ENCODE assay signal across 14 cellular contexts in genomic region chr11:1843796-1844195, GRCh38. TPM values are rescaled to one million over a fixed set of nuclear protein-coding genes. Genes with fewer than 3 reads are reported as not detected.
A peak's percentile ranks its signal among the peaks of the same experiment; 100 is the strongest.
DNase-seq lines count a peak whose midpoint lies in the region; ATAC-seq, FAIRE-seq and TF ChIP-seq lines count a peak whose summit lies in the region.
"Had no signal": no experiment of that assay in that cellular context is flagged by ENCODE, and none has a peak within 500 bp of the region (broad histone marks: within the 10 kb centered on the region; RNA-seq: fewer than 3 reads in every experiment).

No MANE protein-coding gene starts in this region.

- H3K79me2 ChIP-seq in keratinocyte (ENCODE audit: control insufficient read depth, insufficient read depth, low read length) (no peaks in the 10 kb centered on the region), PC-9 (ENCODE audit: low read depth) (no peaks in the 10 kb centered on the region)

- H3K9me3 ChIP-seq in keratinocyte (ENCODE audit: control insufficient read depth, low read depth, low read length) (no peaks in the 10 kb centered on the region), spleen (no peaks in the 10 kb centered on the region), PC-9 (ENCODE audit: insufficient read depth, low read depth) (no peaks in the 10 kb centered on the region)
- H3K9me3 ChIP-seq: thoracic aorta had no signal

- intact Hi-C loops in activated B cell treated with CpG ODN at 0.5 μM for 24 hours (cut with micrococcal nuclease) (no loop called here), spleen (cut with DNase I; ENCODE audit: low total_unique reads) (no loop called here), PC-9 (cut with micrococcal nuclease; ENCODE audit: unreplicated experiment) (no loop called here)

- H3K9me2 ChIP-seq in PC-9 (ENCODE audit: insufficient read depth): no peaks in the 10 kb centered on the region

- POLR2A ChIA-PET in activated B cell treated with CpG ODN at 0.5 μM for 24 hours (lab: Charles Lee): no interaction called here
- POLR2A ChIA-PET in PC-9 (lab: Charles Lee; ENCODE audit: unreplicated experiment): no interaction called here

- TF ChIP-seq POLR2A in spleen (IDR thresholded peaks at IDR 0.05): no peak

- no peaks in the 10 kb centered on the region for H4K20me1 ChIP-seq in keratinocyte (ENCODE audit: control insufficient read depth, extremely low read depth, insufficient read depth, low read length)
- no peaks in the 10 kb centered on the region for H4K20me1 ChIP-seq in PC-9 (ENCODE audit: insufficient read depth)

- no peak for FAIRE-seq in keratinocyte (lab: Jason Lieb, UNC)
- FAIRE-seq: colon had no signal

- TF ChIP-seq CTCF in activated B cell treated with CpG ODN at 0.5 μM for 24 hours (IDR thresholded peaks at IDR 0.05) (no peak), keratinocyte (optimal IDR thresholded peaks at IDR 0.05 in 1 of 3, IDR thresholded peaks at IDR 0.05 in 1 of 3, conservative IDR thresholded peaks at IDR 0.05 in 1 of 3; ENCODE audit: extremely low read depth in 1 of 3, insufficient read depth in 2 of 3, low read length in 3 of 3) (no peak), spleen (IDR thresholded peaks at IDR 0.05 in 8 of 11, conservative IDR thresholded peaks at IDR 0.05 in 3 of 11) (no peak), PC-9 (conservative IDR thresholded peaks at IDR 0.05) (no peak), GM10266 (IDR thresholded peaks at IDR 0.05; ENCODE audit: control insufficient read depth, insufficient read depth, low read depth, missing control alignments) (no peak)

- no peaks in the 10 kb centered on the region for H3K36me3 Mint-ChIP-seq in activated T-cell treated with anti-CD3 and anti-CD28 coated beads, Interleukin-2, amount 50 U/mL, for 72 hours (ENCODE audit: insufficient read depth in 2 of 2)
- H3K36me3 Mint-ChIP-seq in activated B cell treated with CpG ODN at 0.5 μM for 24 hours (ENCODE audit: low read depth): no peaks in the 10 kb centered on the region

- H3K9ac ChIP-seq in keratinocyte (ENCODE audit: control insufficient read depth, extremely low read depth, insufficient read depth, low read length): peak overlapping the region; percentile 50

- peak overlapping the region; percentile 1 for H3K27ac Mint-ChIP-seq in activated T-cell treated with anti-CD3 and anti-CD28 coated beads, Interleukin-2, amount 50 U/mL, for 72 hours
- H3K27ac Mint-ChIP-seq in activated B cell treated with CpG ODN at 0.5 μM for 24 hours: no peak overlapping the region

- no peaks in the 10 kb centered on the region for H3K9me1 ChIP-seq in keratinocyte (ENCODE audit: control insufficient read depth, extremely low read depth, insufficient read depth, low read length)

- CTCF ChIA-PET in activated B cell treated with CpG ODN at 0.5 μM for 24 hours (lab: Charles Lee) (no interaction called here), PC-9 (lab: Charles Lee) (no interaction called here)

- no peaks in the 10 kb centered on the region for H3K9me3 Mint-ChIP-seq in activated T-cell treated with anti-CD3 and anti-CD28 coated beads, Interleukin-2, amount 50 U/mL, for 72 hours
- H3K9me3 Mint-ChIP-seq in activated B cell treated with CpG ODN at 0.5 μM for 24 hours: no peaks in the 10 kb centered on the region

- no peak for ATAC-seq in activated T-cell treated with anti-CD3 and anti-CD28 coated beads, Interleukin-2, amount 50 U/mL, for 72 hours (replicated peaks in 1 of 2)
- ATAC-seq in activated B cell treated with CpG ODN at 0.5 μM for 24 hours (ENCODE audit: low read depth): no peak

- peak overlapping the region; percentile 4 to 65 for H3K4me3 Mint-ChIP-seq in activated T-cell treated with anti-CD3 and anti-CD28 coated beads, Interleukin-2, amount 50 U/mL, for 72 hours
- peak overlapping the region; percentile 72 for H3K4me3 Mint-ChIP-seq in activated B cell treated with CpG ODN at 0.5 μM for 24 hours

- H3K27me3 ChIP-seq in keratinocyte (ENCODE audit: control insufficient read depth, extremely low read depth, insufficient read depth, low read length): no peaks in the 10 kb centered on the region
- H3K27me3 ChIP-seq in spleen (replicated peaks in 1 of 7): no peaks in the 10 kb centered on the region
- H3K27me3 ChIP-seq in PC-9 (ENCODE audit: insufficient read depth, low read depth): no peaks in the 10 kb centered on the region

- 59 to 66% (median 63%) methylated on average over 8 of the region's 8 CpGs for WGBS in spleen, 5 donors

- H3F3A ChIP-seq in PC-9 (ENCODE audit: insufficient read depth, low read depth): no peaks in the 10 kb centered on the region

- peaks cover 32% of the 10 kb centered on the region for H3K4me1 ChIP-seq in keratinocyte (ENCODE audit: control insufficient read depth, extremely low read depth, insufficient read depth, low read length)
- peaks cover 42 to 100% (median 90%) of the 10 kb centered on the region in 6 donors for H3K4me1 ChIP-seq in spleen
- H3K4me1 ChIP-seq in PC-9 (replicated peaks; ENCODE audit: insufficient read depth): no peaks in the 10 kb centered on the region; the same call in 1 of the 2 replicates

- DNase-seq in activated T-cell treated with anti-CD3 and anti-CD28 coated beads, Interleukin-2, amount 50 U/mL, for 72 hours: no peak
- no peak for DNase-seq in activated T-cell treated with anti-CD3 and anti-CD28 coated beads for 4 hours
- no peak for DNase-seq in activated B cell treated with CpG ODN at 0.5 μM for 24 hours
- no peak for DNase-seq in keratinocyte (ENCODE audit: low read depth, low spot score)
- peak; percentile 79 for DNase-seq in spleen
- DNase-seq in PC-9: no peak
- no peak for DNase-seq in GM10266 (ENCODE audit: extremely low spot score)
- no peak for DNase-seq in nucleus accumbens (lab: John Stamatoyannopoulos, UW)
- DNase-seq: mammary epithelial cell, NCI-H187, NCI-H526 had no signal

- peaks cover 8% of the 10 kb centered on the region for H3K27me3 Mint-ChIP-seq in activated T-cell treated with anti-CD3 and anti-CD28 coated beads, Interleukin-2, amount 50 U/mL, for 72 hours (ENCODE audit: low read depth)
- no peaks in the 10 kb centered on the region for H3K27me3 Mint-ChIP-seq in activated B cell treated with CpG ODN at 0.5 μM for 24 hours

- H3K27ac ChIP-seq in keratinocyte (ENCODE audit: control insufficient read depth, insufficient read depth, low read length): peak overlapping the region; percentile 61
- H3K27ac ChIP-seq in spleen: peak overlapping the region; percentile 66 to 94 (median 88)
- no peak overlapping the region for H3K27ac ChIP-seq in PC-9
- H3K27ac ChIP-seq: thoracic aorta had no signal

- peak overlapping the region; percentile 73 for H3K4me2 ChIP-seq in keratinocyte (ENCODE audit: control insufficient read depth, extremely low read depth, insufficient read depth, low read depth, low read length)
- no peak overlapping the region for H3K4me2 ChIP-seq in PC-9

- H3K4me1 Mint-ChIP-seq in activated T-cell treated with anti-CD3 and anti-CD28 coated beads, Interleukin-2, amount 50 U/mL, for 72 hours (ENCODE audit: low read depth): peaks cover 49% of the 10 kb centered on the region
- H3K4me1 Mint-ChIP-seq in activated B cell treated with CpG ODN at 0.5 μM for 24 hours: peaks cover 78% of the 10 kb centered on the region

- peak overlapping the region; percentile 24 for H2AFZ ChIP-seq in keratinocyte (ENCODE audit: control insufficient read depth, low read length)
- H2AFZ ChIP-seq in PC-9: no peak overlapping the region

- no TSS peak for BruUV-seq in PC-9 (replicated peaks; lab: Mats Ljungman, UMichigan)

- dilution Hi-C loops in keratinocyte (cut with MboI; ENCODE audit: extremely low pct_ligation_motif_present, low sequenced_read_pairs): no loop called here

- H3K4me3 ChIP-seq in keratinocyte (ENCODE audit: control insufficient read depth in 2 of 3, extremely low read depth in 1 of 3, insufficient read depth in 2 of 3, low read depth in 1 of 3, low read length in 3 of 3) (no peak overlapping the region), spleen (peak overlapping the region in 2 of 8 donors; percentile 12 to 55), PC-9 (no peak overlapping the region)
- H3K4me3 ChIP-seq: thoracic aorta had no signal

- H3K36me3 ChIP-seq in keratinocyte (ENCODE audit: control insufficient read depth in 2 of 2, extremely low read depth in 1 of 2, insufficient read depth in 2 of 2, low read length in 2 of 2): no peaks in the 10 kb centered on the region
- no peaks in the 10 kb centered on the region for H3K36me3 ChIP-seq in spleen
- no peaks in the 10 kb centered on the region for H3K36me3 ChIP-seq in PC-9 (ENCODE audit: low read depth)
- H3K36me3 ChIP-seq: thoracic aorta had no signal

RNA-seq across cellular contexts. Expression of gene TNNI2, which starts 5.0 kb away (rescaled TPM):
- total RNA-seq in activated T-cell treated with anti-CD3 and anti-CD28 coated beads, Interleukin-2, amount 50 U/mL, for 72 hours: 1 to 10 TPM; 1.2 TPM
- total RNA-seq in activated B cell treated with CpG ODN at 0.5 μM for 24 hours (1.0 and 1.5 TPM in 2 replicates), spleen (1 to 10 TPM; 2.3 to 8.6 (median 5.2) TPM), PC-9 (2021) (4.9 and 7.8 TPM in 2 replicates)
- polyA plus RNA-seq in keratinocyte (7.5 to 10.7 TPM (median 9.4 TPM) in 3 replicates), spleen (10 to 100 TPM in 2 of 3 donors, 1 to 10 TPM in 1; 7.3 to 21.8 (median 13.0) TPM)
- 13.2 TPM for polyA plus RNA-seq in keratinocyte (2011; ENCODE audit: low read depth)
- 0.74 and 1.1 TPM in 2 replicates for polyA plus RNA-seq in keratinocyte (2011; cell fraction: cytosol; rRNA removed)
- polyA plus RNA-seq in keratinocyte (2011; cell fraction: nucleus; rRNA removed): 54.0 and 64.5 TPM in 2 replicates
- polyA plus RNA-seq in keratinocyte (2012; ENCODE audit: low replicate concordance): 8.1 and 11.6 TPM in 2 replicates
- 0.36 to 0.99 TPM in 2 of 3 replicates, not detected in the other for polyA minus RNA-seq in keratinocyte
- polyA minus RNA-seq in keratinocyte (2011; cell fraction: cytosol; rRNA and poly(A)+ RNA removed): not detected
- 2.6 and 3.0 TPM in 2 replicates for polyA minus RNA-seq in keratinocyte (2011; cell fraction: nucleus; rRNA and poly(A)+ RNA removed)
- total RNA-seq: thoracic aorta had no signal
- polyA plus RNA-seq: AG04450 had no signal

RNA-seq across cellular contexts. Expression of gene SYT8, which starts 9.0 kb away (rescaled TPM):
- not detected for total RNA-seq in activated T-cell treated with anti-CD3 and anti-CD28 coated beads, Interleukin-2, amount 50 U/mL, for 72 hours
- total RNA-seq in activated B cell treated with CpG ODN at 0.5 μM for 24 hours (not detected in 2 replicates), spleen (not detected), PC-9 (2021) (8.9 and 12.1 TPM in 2 replicates)
- polyA plus RNA-seq in keratinocyte (19.3 to 26.4 TPM (median 22.3 TPM) in 3 replicates), spleen (under 1 TPM in 1 of 3 donors, not detected in 2; 0.83 TPM)
- 3.6 TPM for polyA plus RNA-seq in keratinocyte (2011; ENCODE audit: low read depth)
- 3.3 and 14.1 TPM in 2 replicates for polyA plus RNA-seq in keratinocyte (2011; cell fraction: cytosol; rRNA removed)
- 54.7 and 109 TPM in 2 replicates for polyA plus RNA-seq in keratinocyte (2011; cell fraction: nucleus; rRNA removed)
- polyA plus RNA-seq in keratinocyte (2012; ENCODE audit: low replicate concordance): 15.5 and 30.9 TPM in 2 replicates
- 2.3 to 3.8 TPM (median 2.6 TPM) in 3 replicates for polyA minus RNA-seq in keratinocyte
- polyA minus RNA-seq in keratinocyte (2011; cell fraction: cytosol; rRNA and poly(A)+ RNA removed): 17.8 TPM
- 11.1 and 15.5 TPM in 2 replicates for polyA minus RNA-seq in keratinocyte (2011; cell fraction: nucleus; rRNA and poly(A)+ RNA removed)
- polyA plus RNA-seq: AG04450 had no signal

RNA-seq across cellular contexts. Expression of gene LSP1, which starts 9.1 kb away (rescaled TPM):
- 100 to 1,000 TPM; 301 to 312 TPM for total RNA-seq in activated T-cell treated with anti-CD3 and anti-CD28 coated beads, Interleukin-2, amount 50 U/mL, for 72 hours
- total RNA-seq in activated B cell treated with CpG ODN at 0.5 μM for 24 hours: 301 and 303 TPM in 2 replicates
- 0.94 to 1.5 TPM (median 0.95 TPM) in 3 replicates for polyA plus RNA-seq in keratinocyte
- polyA plus RNA-seq in keratinocyte (2011; ENCODE audit: low read depth): 6.8 TPM
- 0.24 and 1.1 TPM in 2 replicates for polyA plus RNA-seq in keratinocyte (2011; cell fraction: cytosol; rRNA removed)
- polyA plus RNA-seq in keratinocyte (2011; cell fraction: nucleus; rRNA removed): 0.31 and 0.36 TPM in 2 replicates
- 0.38 and 1.1 TPM in 2 replicates for polyA plus RNA-seq in keratinocyte (2012; ENCODE audit: low replicate concordance)
- 0.16 to 1.0 TPM (median 0.74 TPM) in 3 replicates for polyA minus RNA-seq in keratinocyte
- polyA minus RNA-seq in keratinocyte (2011; cell fraction: cytosol; rRNA and poly(A)+ RNA removed): not detected
- not detected in 2 replicates for polyA minus RNA-seq in keratinocyte (2011; cell fraction: nucleus; rRNA and poly(A)+ RNA removed)
- total RNA-seq in spleen: 100 to 1,000 TPM; 227 to 422 (median 358) TPM
- polyA plus RNA-seq in spleen: 100 to 1,000 TPM; 136 to 350 (median 148) TPM
- total RNA-seq in PC-9 (2021): 2.5 and 2.6 TPM in 2 replicates
- polyA plus RNA-seq: AG04450, mammary epithelial cell had no signal

RNA-seq across cellular contexts. Expression of gene PRR33, which starts 47.9 kb away (rescaled TPM):
- not detected for total RNA-seq in activated T-cell treated with anti-CD3 and anti-CD28 coated beads, Interleukin-2, amount 50 U/mL, for 72 hours
- total RNA-seq in activated B cell treated with CpG ODN at 0.5 μM for 24 hours (0.16 TPM in 1 of 2 replicates, not detected in the other), spleen (not detected), PC-9 (2021) (not detected in 2 replicates)
- polyA plus RNA-seq in keratinocyte (not detected in 3 replicates), spleen (under 1 TPM; 0.03 to 0.64 (median 0.20) TPM)
- polyA plus RNA-seq in keratinocyte (2011; ENCODE audit: low read depth): not detected
- not detected in 2 replicates for polyA plus RNA-seq in keratinocyte (2011; cell fraction: cytosol; rRNA removed)
- polyA plus RNA-seq in keratinocyte (2011; cell fraction: nucleus; rRNA removed): not detected in 2 replicates
- polyA plus RNA-seq in keratinocyte (2012; ENCODE audit: low replicate concordance): not detected in 2 replicates
- not detected in 3 replicates for polyA minus RNA-seq in keratinocyte
- polyA minus RNA-seq in keratinocyte (2011; cell fraction: cytosol; rRNA and poly(A)+ RNA removed): not detected
- not detected in 2 replicates for polyA minus RNA-seq in keratinocyte (2011; cell fraction: nucleus; rRNA and poly(A)+ RNA removed)
- total RNA-seq: mammary epithelial cell had no signal
- polyA plus RNA-seq: AG04450, mammary epithelial cell had no signal

Comparison
In these comparisons a context has a peak if more than half of its experiments do, and no peak if none do; other contexts are left out.
1. RNA of gene LSP1, which starts 9.1 kb away (total RNA-seq): 227 to 422 TPM in spleen, 301 to 312 TPM in activated T-cell treated with anti-CD3 and anti-CD28 coated beads, Interleukin-2, amount 50 U/mL, for 72 hours and 301 to 303 TPM in activated B cell treated with CpG ODN at 0.5 μM for 24 hours; 2.5 to 2.6 TPM in PC-9; every median in the first group is over 10 times any median in the second.